ENCODE assay signal across 8 cellular contexts in the genomic region with DNA sequence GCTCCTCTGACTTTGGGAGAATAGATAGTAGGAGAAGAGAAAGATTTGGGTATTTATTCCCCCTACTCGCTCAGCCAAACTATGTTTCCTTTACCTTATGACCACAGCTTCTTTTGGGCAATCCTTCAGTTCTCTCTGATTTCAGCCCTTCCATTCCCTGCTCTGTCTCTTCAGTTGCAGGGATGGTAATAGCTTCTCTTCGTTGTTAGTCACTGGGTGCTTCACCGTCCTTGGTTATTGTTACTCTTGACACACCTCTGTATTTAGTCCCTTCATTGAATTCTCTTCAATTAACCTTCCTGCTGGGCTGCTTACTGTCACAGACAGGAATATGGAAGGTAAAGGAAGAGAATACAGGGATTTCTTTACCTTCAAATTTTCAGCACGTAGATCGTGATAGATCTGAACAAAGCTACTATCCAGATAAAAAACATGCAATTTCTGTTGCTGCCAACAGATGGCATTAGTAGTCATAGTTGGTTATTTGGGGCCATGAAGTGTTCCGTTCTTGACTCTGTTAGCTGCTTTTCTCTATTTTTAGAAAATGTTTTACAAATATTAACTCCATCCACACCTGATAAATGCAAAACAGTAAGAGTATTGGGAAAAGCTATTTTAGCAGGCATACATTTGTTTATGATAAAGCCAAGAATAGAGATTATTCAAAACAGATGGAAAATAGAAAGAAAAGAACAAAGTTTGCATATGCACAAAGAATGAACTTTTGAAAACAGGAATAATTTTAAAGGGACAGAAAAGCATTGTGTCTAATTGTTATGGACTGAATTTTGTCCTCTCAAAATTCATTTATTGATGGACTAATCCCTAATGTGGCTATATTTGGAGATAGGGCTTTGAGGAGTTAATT.
DNase-seq lines count a peak whose midpoint lies in the region; ATAC-seq and TF ChIP-seq lines count a peak whose summit lies in the region.

No MANE protein-coding gene starts in this region.

- peak overlapping the region; percentile 29; the same call in 1 of the 2 replicates for H3K27ac ChIP-seq in VCaP

- ATAC-seq in GM18502 (IDR thresholded peaks at IDR 0.05; ENCODE audit: poor library complexity, unreplicated experiment) (peak; percentile 95), HG02938 (IDR thresholded peaks at IDR 0.05; ENCODE audit: unreplicated experiment) (peak; percentile 92)

- peak; percentile 61 for DNase-seq in Ammon's horn (ENCODE audit: low spot score)
- peak; percentile 66 for DNase-seq in NCI-H1694 treated with DMSO at 0.1 percent for 48 hours (lab: John Stamatoyannopoulos, UW)
- peak; percentile 47 for DNase-seq in glomerular visceral epithelial cell (ENCODE audit: extremely low spot score)
- peak; percentile 71 for DNase-seq in pons (ENCODE audit: low spot score)
- no peak for DNase-seq in NCI-H187 treated with DMSO at 0.1 percent for 48 hours (lab: John Stamatoyannopoulos, UW)

- TF ChIP-seq CTCF in VCaP (conservative IDR thresholded peaks at IDR 0.05), result peak; percentile 88
